Comparison of ENCODE assay signal across 9 cellular contexts in the genomic region with DNA sequence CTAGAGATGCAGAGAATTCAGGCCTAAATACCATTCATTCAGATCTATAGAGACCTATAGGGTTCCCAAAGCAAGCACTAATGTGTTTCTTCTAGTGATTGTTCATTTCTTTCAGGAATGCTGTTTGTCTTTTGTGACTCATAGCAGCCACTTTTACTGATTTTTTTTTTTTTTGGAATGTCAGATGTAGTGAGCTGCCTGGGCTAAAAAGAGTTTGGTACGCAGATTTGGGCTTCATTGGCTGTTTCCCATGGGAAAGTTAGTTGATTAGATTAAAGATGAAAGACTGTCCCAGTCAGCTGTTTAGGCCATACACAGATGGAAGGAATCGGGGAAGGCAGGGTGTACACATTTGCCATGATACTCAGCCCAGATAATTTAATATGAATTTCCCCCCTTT.
DNase-seq lines count a peak whose midpoint lies in the region; ATAC-seq and TF ChIP-seq lines count a peak whose summit lies in the region.
"Had no signal": no experiment of that assay in that cellular context is flagged by ENCODE, and none has a peak within 500 bp of the region (broad histone marks: within the 10 kb centered on the region; RNA-seq: fewer than 3 reads in every experiment).

No MANE protein-coding gene starts in this region.

- H3K36me3 ChIP-seq in sigmoid colon (no peaks in the 10 kb centered on the region), right lobe of liver (no peaks in the 10 kb centered on the region)

- no peaks in the 10 kb centered on the region for H3K9me3 ChIP-seq in sigmoid colon
- no peaks in the 10 kb centered on the region for H3K9me3 ChIP-seq in right lobe of liver

- no peak for TF ChIP-seq EP300 in sigmoid colon (IDR thresholded peaks at IDR 0.05)

- ATAC-seq in GM21423 (IDR thresholded peaks at IDR 0.05; ENCODE audit: unreplicated experiment) = no peak
- no peak for ATAC-seq in right lobe of liver

- intact Hi-C loops in sigmoid colon (cut with DNase I) = no loop called here
- intact Hi-C loops in right lobe of liver (cut with DNase I) = no loop called here

- no peak overlapping the region for H3K4me3 ChIP-seq in epithelial cell of esophagus (ENCODE audit: low read length)
- H3K4me3 ChIP-seq in sigmoid colon = no peak overlapping the region
- H3K4me3 ChIP-seq in right lobe of liver = no peak overlapping the region

- H3K27me3 ChIP-seq in sigmoid colon = no peaks in the 10 kb centered on the region
- no peaks in the 10 kb centered on the region for H3K27me3 ChIP-seq in right lobe of liver

- peak overlapping the region in 3 of 4 donors; percentile 1 to 65 (median 11) for H3K27ac ChIP-seq in sigmoid colon
- H3K27ac ChIP-seq in right lobe of liver = no peak overlapping the region

- 87 to 90% methylated on average over 2 of the region's 2 CpGs for WGBS in sigmoid colon, 2 donors
- 80% methylated on average over 2 of the region's 2 CpGs for WGBS in right lobe of liver (ENCODE audit: insufficient coverage, low coverage, low lambda C conversion rate, missing lambda C conversion rate)

- TF ChIP-seq CTCF in epithelial cell of esophagus (IDR thresholded peaks at IDR 0.05; ENCODE audit: insufficient read depth, low read depth, low read length, missing control alignments) = no peak
- TF ChIP-seq CTCF in sigmoid colon (IDR thresholded peaks at IDR 0.05) = no peak
- no peak for TF ChIP-seq CTCF in right lobe of liver (IDR thresholded peaks at IDR 0.05)

- DNase-seq in EH (ENCODE audit: low read depth) = peak; percentile 92
- DNase-seq in SW 1271 (lab: John Stamatoyannopoulos, UW) = peak; percentile 14 to 68
- DNase-seq in epithelial cell of esophagus (ENCODE audit: low read depth) = peak; percentile 49
- no peak for DNase-seq in sigmoid colon
- DNase-seq in right lobe of liver = no peak
- DNase-seq in NCI-H1105 (lab: John Stamatoyannopoulos, UW) = no peak
- no peak for DNase-seq in stimulated activated CD4-positive, alpha-beta T cell treated with anti-CD3 and anti-CD28 coated beads, Interleukin-12 subunit alpha, Interleukin-12 subunit beta, amount 100 ng/mL, for 4 hours
- DNase-seq: NCI-H1092 had no signal

- H3K4me1 ChIP-seq in sigmoid colon (peaks cover 0 to 50% (median 44%) of the 10 kb centered on the region in 4 donors), right lobe of liver (peaks cover 0 to 5% (median 0%) of the 10 kb centered on the region in 4 donors)

- TF ChIP-seq POLR2A in sigmoid colon (IDR thresholded peaks at IDR 0.05) (no peak), right lobe of liver (IDR thresholded peaks at IDR 0.05) (no peak)

Comparison
In these comparisons a context has a peak if more than half of its experiments do, and no peak if none do; other contexts are left out.
1. DNase-seq: peak in EH (single experiment), SW 1271 (2 of 2) and epithelial cell of esophagus (single experiment); none in sigmoid colon (single experiment), right lobe of liver (0 of 3), NCI-H1105 (single experiment) and stimulated activated CD4-positive, alpha-beta T cell treated with anti-CD3 and anti-CD28 coated beads, Interleukin-12 subunit alpha, Interleukin-12 subunit beta, amount 100 ng/mL, for 4 hours (single experiment).
2. H3K27ac ChIP-seq: peak in sigmoid colon (3 of 4); none in right lobe of liver (0 of 3).